34 cellular contexts compared by ENCODE assay signal in genomic region chr3:41345788-41346187, GRCh38.
"Had no signal": no experiment of that assay in that cellular context is flagged by ENCODE, and none has a peak within 500 bp of the region (broad histone marks: within the 10 kb centered on the region; RNA-seq: fewer than 3 reads in every experiment).

No MANE protein-coding gene starts in this region.

- ATAC-seq: activated naive CD4-positive, alpha-beta T cell treated with anti-CD3 and anti-CD28 coated beads, Interleukin-2, amount 50 U/mL, for 72 hours; activated naive CD8-positive, alpha-beta T cell treated with anti-CD3 and anti-CD28 coated beads, Interleukin-2, amount 50 U/mL, for 24 hours; activated T-cell treated with anti-CD3 and anti-CD28 coated beads, Interleukin-2, amount 50 U/mL, for 4 hours; activated T-cell treated with anti-CD3 and anti-CD28 coated beads, Interleukin-2, amount 50 U/mL, for 72 hours; activated T-helper 17 cell treated with anti-CD3 and anti-CD28 coated beads, Interleukin-2, amount 50 U/mL, for 72 hours; body of pancreas had no signal

- H3K36me3 ChIP-seq: adrenal gland, ascending aorta, brain microvascular endothelial cell, breast epithelium, cardiac muscle cell had no signal

- H3K27me3 ChIP-seq: adrenal gland, ascending aorta, body of pancreas, brain microvascular endothelial cell, breast epithelium, cardiac muscle cell had no signal

- H3K27ac ChIP-seq: adrenal gland, ascending aorta, body of pancreas, brain microvascular endothelial cell, breast epithelium, cardiac muscle cell had no signal

- H3K9me3 ChIP-seq: adrenal gland, body of pancreas, breast epithelium had no signal

- H3K4me3 ChIP-seq: adrenal gland, ascending aorta, body of pancreas, breast epithelium, cardiac muscle cell had no signal

- H3K4me1 ChIP-seq: adrenal gland, ascending aorta, body of pancreas, breast epithelium had no signal

- DNase-seq: activated effector memory CD4-positive, alpha-beta T cell treated with anti-CD3 and anti-CD28 coated beads, Interleukin-2, amount 50 U/mL, for 16 hours; activated effector memory CD4-positive, alpha-beta T cell treated with Interleukin-2 at 50 U/mL for 16 hours; activated gamma-delta T cell; activated gamma-delta T cell treated with Interleukin-2 at 50 U/mL for 16 hours; activated naive CD4-positive, alpha-beta T cell; activated naive CD4-positive, alpha-beta T cell treated with anti-CD3 and anti-CD28 coated beads for 36 hours; activated naive CD4-positive, alpha-beta T cell treated with anti-CD3 and anti-CD28 coated beads, Interleukin-2, amount 10 ng/mL, durations not matched to agents 7 days and 5 days; activated naive CD4-positive, alpha-beta T cell treated with anti-CD3 and anti-CD28 coated beads, Interleukin-2, amount 50 U/mL, for 16 hours; activated naive CD4-positive, alpha-beta T cell treated with Interleukin-2 at 50 U/mL for 16 hours; activated naive CD8-positive, alpha-beta T cell treated with anti-CD3 and anti-CD28 coated beads for 36 hours; activated naive CD8-positive, alpha-beta T cell treated with anti-CD3 and anti-CD28 coated beads, Interleukin-2, amount 10 ng/mL, durations not matched to agents 7 days and 5 days; activated naive CD8-positive, alpha-beta T cell treated with anti-CD3 and anti-CD28 coated beads, Interleukin-2, amount 50 U/mL, for 24 hours; activated T-cell treated with anti-CD3 and anti-CD28 coated beads, Interleukin-2, amount 50 U/mL, for 1 hour; activated T-cell treated with anti-CD3 and anti-CD28 coated beads, Interleukin-2, amount 50 U/mL, for 24 hours; activated T-cell treated with anti-CD3 and anti-CD28 coated beads, Interleukin-2, amount 50 U/mL, for 4 hours; activated T-cell treated with anti-CD3 and anti-CD28 coated beads, Interleukin-2, amount 50 U/mL, for 48 hours; activated T-cell treated with anti-CD3 and anti-CD28 coated beads, Interleukin-2, amount 50 U/mL, for 72 hours; adrenal gland; amniotic stem cell; amygdala; anterior cingulate cortex; aorta; body of pancreas; brain microvascular endothelial cell; caudate nucleus; central memory CD4-positive, alpha-beta T cell; cerebellar nuclear complex had no signal

- FAIRE-seq: astrocyte, bronchial epithelial cell had no signal
